ENCODE assay signal across 1 cellular context in the genomic region with DNA sequence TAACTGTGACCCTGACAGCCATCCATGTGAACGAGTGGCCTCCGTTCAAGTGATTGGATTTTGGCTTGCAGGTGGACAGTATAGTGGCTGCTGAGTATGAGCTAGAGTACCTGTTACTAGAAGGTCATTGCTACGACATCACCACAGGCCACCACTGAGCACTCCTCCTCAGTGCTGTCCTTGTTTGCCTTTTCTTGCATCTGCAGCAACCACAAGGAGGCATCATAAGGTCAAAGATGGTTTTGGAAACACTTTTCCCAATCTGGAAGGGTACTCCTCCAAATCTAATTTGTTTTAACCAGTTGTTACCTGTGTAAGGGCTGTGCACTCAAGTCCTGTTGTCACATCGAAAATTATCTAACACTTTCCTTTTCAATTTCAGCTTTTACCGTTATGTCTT.
TF ChIP-seq lines count a peak whose summit lies in the region.

No MANE protein-coding gene starts in this region.

TF ChIP-seq in K562, 482 proteins besides CTCF, POLR2A, EP300 and RAD21 (continued from another document):
- TF ChIP-seq, protein P1, sequence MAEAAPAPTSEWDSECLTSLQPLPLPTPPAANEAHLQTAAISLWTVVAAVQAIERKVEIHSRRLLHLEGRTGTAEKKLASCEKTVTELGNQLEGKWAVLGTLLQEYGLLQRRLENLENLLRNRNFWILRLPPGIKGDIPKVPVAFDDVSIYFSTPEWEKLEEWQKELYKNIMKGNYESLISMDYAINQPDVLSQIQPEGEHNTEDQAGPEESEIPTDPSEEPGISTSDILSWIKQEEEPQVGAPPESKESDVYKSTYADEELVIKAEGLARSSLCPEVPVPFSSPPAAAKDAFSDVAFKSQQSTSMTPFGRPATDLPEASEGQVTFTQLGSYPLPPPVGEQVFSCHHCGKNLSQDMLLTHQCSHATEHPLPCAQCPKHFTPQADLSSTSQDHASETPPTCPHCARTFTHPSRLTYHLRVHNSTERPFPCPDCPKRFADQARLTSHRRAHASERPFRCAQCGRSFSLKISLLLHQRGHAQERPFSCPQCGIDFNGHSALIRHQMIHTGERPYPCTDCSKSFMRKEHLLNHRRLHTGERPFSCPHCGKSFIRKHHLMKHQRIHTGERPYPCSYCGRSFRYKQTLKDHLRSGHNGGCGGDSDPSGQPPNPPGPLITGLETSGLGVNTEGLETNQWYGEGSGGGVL (CRISPR knock-in tag; IDR thresholded peaks at IDR 0.05): no peak
- TF ChIP-seq RBFOX2 (IDR thresholded peaks at IDR 0.05; ENCODE audit: low read depth, low read length) (no peak), CBX1 (IDR thresholded peaks at IDR 0.05; ENCODE audit: low read depth) (no peak), ZNF436 (CRISPR knock-in tag; IDR thresholded peaks at IDR 0.05) (no peak), RFX1 (IDR thresholded peaks at IDR 0.05) (no peak), SMARCB1 (IDR thresholded peaks at IDR 0.05; ENCODE audit: insufficient read length, low read depth) (no peak), THRAP3 (IDR thresholded peaks at IDR 0.05; ENCODE audit: borderline replicate concordance) (no peak), TBL1XR1 (IDR thresholded peaks at IDR 0.05; ENCODE audit: low read length in 2 of 2) (no peak), PTTG1 (tag; IDR thresholded peaks at IDR 0.05; ENCODE audit: low read depth) (no peak), RNF2 (IDR thresholded peaks at IDR 0.05) (no peak)
